Comparison of ENCODE assay signal across 30 cellular contexts in genomic region chr16:54390095-54390494, GRCh38.
"Had no signal": no experiment of that assay in that cellular context is flagged by ENCODE, and none has a peak within 500 bp of the region (broad histone marks: within the 10 kb centered on the region; RNA-seq: fewer than 3 reads in every experiment).

No MANE protein-coding gene starts in this region.

- H2AFZ ChIP-seq: hepatocyte had no signal

- H3K9me3 Mint-ChIP-seq: natural killer cell treated with Interleukin-12 subunit alpha and Interleukin-12 subunit beta and Interleukin-15 and Interleukin-18, amount 100 ng/mL, for 72 hours had no signal

- H3K27me3 ChIP-seq: foreskin keratinocyte, heart left ventricle, hepatocyte, left lung, right atrium auricular region, stomach, thyroid gland, vagina had no signal

- H3K36me3 ChIP-seq: esophagus muscularis mucosa, gastroesophageal sphincter, heart left ventricle, left lung, prostate gland, right atrium auricular region, stomach, thyroid gland, vagina had no signal

- FAIRE-seq: endothelial cell of umbilical vein, islet of Langerhans had no signal

- H3K4me1 ChIP-seq: esophagus muscularis mucosa, gastroesophageal sphincter, heart left ventricle, left lung, prostate gland, right atrium auricular region, stomach, thyroid gland, vagina had no signal

- H3K36me3 Mint-ChIP-seq: mesothelial cell of epicardium; naive B cell; natural killer cell treated with Interleukin-12 subunit alpha and Interleukin-12 subunit beta and Interleukin-15 and Interleukin-18, amount 100 ng/mL, for 72 hours had no signal

- H3K4me1 Mint-ChIP-seq: naive B cell, neural crest cell had no signal

- H3K4me2 ChIP-seq: hepatocyte, smooth muscle cell had no signal

- DNase-seq: dermis blood vessel endothelial cell; effector memory CD4-positive, alpha-beta T cell; heart left ventricle; left cardiac atrium; left lung; mesenchymal stem cell; mucosa of descending colon; naive B cell; nucleus accumbens; stimulated activated CD4-positive, alpha-beta T cell treated with anti-CD3 and anti-CD28 coated beads, Interleukin-12 subunit alpha, Interleukin-12 subunit beta, amount 100 ng/mL, for 4 hours; stimulated activated CD4-positive, alpha-beta T cell treated with anti-CD3 and anti-CD28 coated beads, Interleukin-1b, Interleukin-23, amount 100 ng/mL, for 48 hours; stimulated activated CD4-positive, alpha-beta T cell treated with anti-CD3 and anti-CD28 coated beads, Interleukin-4, amount 100 ng/mL, for 1 hour; stimulated activated CD8-positive, alpha-beta memory T cell treated with anti-CD3 and anti-CD28 coated beads, Interleukin-4, amount 100 ng/mL, for 48 hours; stimulated activated naive CD4-positive, alpha-beta T cell; stomach; thyroid gland; trophoblast cell had no signal

- H3K79me2 ChIP-seq: hepatocyte had no signal

- H3K27ac ChIP-seq: esophagus muscularis mucosa, foreskin keratinocyte, gastroesophageal sphincter, heart left ventricle, hepatocyte, left lung, prostate gland, right atrium auricular region, stomach, thyroid gland, vagina had no signal

- H3K9me3 ChIP-seq: esophagus muscularis mucosa, left lung, mucosa of descending colon, prostate gland, right atrium auricular region, stomach, thyroid gland, vagina had no signal

- H3K27ac Mint-ChIP-seq: mesothelial cell of epicardium; naive B cell; natural killer cell treated with Interleukin-12 subunit alpha and Interleukin-12 subunit beta and Interleukin-15 and Interleukin-18, amount 100 ng/mL, for 72 hours had no signal

- H3K4me3 ChIP-seq: esophagus muscularis mucosa, gastroesophageal sphincter, heart left ventricle, hepatocyte, left lung, mucosa of descending colon, prostate gland, right atrium auricular region, smooth muscle cell, stomach, thyroid gland, vagina had no signal

- H3K4me3 Mint-ChIP-seq: mesothelial cell of epicardium; naive B cell; natural killer cell treated with Interleukin-12 subunit alpha and Interleukin-12 subunit beta and Interleukin-15 and Interleukin-18, amount 100 ng/mL, for 72 hours; neural crest cell had no signal
